In the genomic region with DNA sequence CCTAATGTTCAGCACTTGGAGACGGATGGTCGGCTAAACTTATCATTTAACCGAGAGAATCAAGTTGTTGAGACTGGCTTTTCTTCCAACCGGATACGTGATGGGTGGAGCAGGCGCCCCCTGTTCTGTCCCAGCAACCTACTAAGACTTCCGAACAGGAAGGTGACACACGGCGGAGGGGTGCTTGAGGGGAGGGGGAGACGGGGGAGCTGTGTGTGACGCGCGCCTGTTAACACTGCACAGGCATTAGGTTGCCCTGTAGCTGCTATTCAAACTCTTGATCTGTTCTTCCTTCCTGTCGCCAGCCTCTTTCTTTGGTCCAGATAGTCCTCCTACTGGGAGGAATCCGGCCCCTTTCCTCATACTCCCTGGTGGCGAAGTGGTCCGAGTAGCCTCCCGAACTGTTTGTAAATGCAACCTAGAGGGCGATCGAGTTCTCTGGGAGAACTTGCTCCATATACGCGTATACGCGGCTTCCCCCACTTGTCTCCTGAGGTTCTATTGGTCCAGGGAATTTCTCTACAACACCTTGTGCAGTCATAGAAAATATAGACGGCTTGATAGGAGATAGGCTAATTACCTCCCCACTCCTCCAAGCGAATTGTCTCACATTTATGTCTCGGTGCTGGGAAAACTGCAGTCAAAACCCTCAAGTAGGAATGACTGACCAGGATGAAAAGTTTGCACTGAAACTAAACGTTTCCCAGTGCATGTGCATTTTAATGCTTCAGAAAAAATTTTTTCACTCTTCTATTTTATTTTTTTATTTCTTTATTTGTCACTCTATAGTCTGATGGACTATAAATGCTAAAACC, we compare ENCODE assay signal across 8 cellular contexts.
DNase-seq lines count a peak whose midpoint lies in the region; ATAC-seq and FAIRE-seq lines count a peak whose summit lies in the region.

No MANE protein-coding gene starts in this region.

- peaks cover 35 to 51% of the 10 kb centered on the region in 2 donors for H3K4me1 Mint-ChIP-seq in immature natural killer cell

- no peaks in the 10 kb centered on the region for H3K9me3 ChIP-seq in small intestine (ENCODE audit: control insufficient read depth, low read depth)

- ATAC-seq in GM18517 (IDR thresholded peaks at IDR 0.05; ENCODE audit: unreplicated experiment) (peak; percentile 25), HG03439 (IDR thresholded peaks at IDR 0.05; ENCODE audit: unreplicated experiment) (no peak), HG02884 (IDR thresholded peaks at IDR 0.05; ENCODE audit: unreplicated experiment) (no peak)
- peak; percentile 71 to 76 for ATAC-seq in activated CD4-positive, CD25-positive, alpha-beta regulatory T cell treated with anti-CD3 and anti-CD28 coated beads, Interleukin-2, amount 50 U/mL, for 24 hours

- H3K9me3 Mint-ChIP-seq in immature natural killer cell = no peaks in the 10 kb centered on the region

- H3K27ac Mint-ChIP-seq in immature natural killer cell = peak overlapping the region; percentile 15 to 87 (median 74)

- peaks cover 0 to 2% of the 10 kb centered on the region in 2 donors for H3K4me1 ChIP-seq in small intestine (ENCODE audit: control insufficient read depth in 2 of 2, insufficient read depth in 1 of 2, low read depth in 1 of 2, low read length in 1 of 2)

- WGBS in small intestine, 3 donors = 0 to 3% (median 1%) methylated on average over 28 of the region's 28 CpGs

- H3K36me3 ChIP-seq in small intestine (ENCODE audit: control insufficient read depth in 2 of 2, insufficient read depth in 2 of 2, low read length in 2 of 2) = no peaks in the 10 kb centered on the region

- peak; percentile 10 for DNase-seq in NCI-H2029 (lab: John Stamatoyannopoulos, UW)
- peak; percentile 84 for DNase-seq in central memory CD4-positive, alpha-beta T cell
- peak; percentile 54 to 59 (median 57) for DNase-seq in immature natural killer cell
- DNase-seq in small intestine = peak; percentile 96

- H3K27ac ChIP-seq in small intestine (ENCODE audit: low read depth in 1 of 2, low read length in 1 of 2) = peak overlapping the region; percentile 89 to 94

- FAIRE-seq in small intestine (lab: Jason Lieb, UNC) = no peak

- H3K27me3 Mint-ChIP-seq in immature natural killer cell (ENCODE audit: low read depth in 3 of 3) = peaks cover 14 to 27% (median 17%) of the 10 kb centered on the region in 3 donors

- H3K36me3 Mint-ChIP-seq in immature natural killer cell = no peaks in the 10 kb centered on the region

- no peaks in the 10 kb centered on the region for H3K27me3 ChIP-seq in small intestine (ENCODE audit: control insufficient read depth in 2 of 2, insufficient read depth in 2 of 2, low read length in 2 of 2)

- H3K4me3 ChIP-seq in small intestine (ENCODE audit: low read depth in 1 of 2, low read length in 2 of 2) = peak overlapping the region in 1 of 2 donors; percentile 85

- peak overlapping the region; percentile 73 to 94 (median 87) for H3K4me3 Mint-ChIP-seq in immature natural killer cell

Comparison
In these comparisons a context has a peak if more than half of its experiments do, and no peak if none do; other contexts are left out.
1. ATAC-seq: peak in GM18517 (single experiment) and activated CD4-positive, CD25-positive, alpha-beta regulatory T cell treated with anti-CD3 and anti-CD28 coated beads, Interleukin-2, amount 50 U/mL, for 24 hours (2 of 2); none in HG03439 (single experiment) and HG02884 (single experiment).
2. DNase-seq: peak in every context shown above with its lines; median percentile 96 in small intestine; 84 in central memory CD4-positive, alpha-beta T cell; 57 in immature natural killer cell; 10 in NCI-H2029.